In the genomic region with DNA sequence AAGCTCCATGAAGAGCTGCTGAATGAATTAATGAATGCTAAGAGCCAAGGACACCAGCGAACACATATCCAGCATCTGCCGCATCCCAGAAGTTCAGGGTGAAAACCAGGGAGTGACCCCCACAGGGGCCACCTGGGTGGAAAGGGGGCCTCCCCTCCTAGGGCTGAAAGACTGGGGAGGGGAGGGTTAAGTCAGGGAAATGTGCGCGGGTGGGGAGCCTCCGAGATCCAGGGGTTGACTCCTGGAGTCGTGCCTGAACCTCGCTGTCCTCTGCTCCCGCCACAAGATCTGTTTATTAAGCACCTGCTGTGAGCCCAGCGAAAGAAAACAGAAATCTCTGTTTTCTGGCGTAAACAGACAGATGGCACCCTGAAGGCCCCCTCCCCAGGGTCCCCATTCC, we compare ENCODE assay signal across 7 cellular contexts. TPM values are rescaled to one million over a fixed set of nuclear protein-coding genes. Genes with fewer than 3 reads are reported as not detected.
DNase-seq lines count a peak whose midpoint lies in the region; ATAC-seq and TF ChIP-seq lines count a peak whose summit lies in the region.
"Not testable (repeated sequence)": the region's sequence is repeated elsewhere in the genome, so short reads cannot be mapped to it uniquely, and the experiment has no call there.

No MANE protein-coding gene starts in this region.

- peak overlapping the region; percentile 82 for H3K4me3 ChIP-seq in GM23248
- peak overlapping the region; percentile 90; the same call in 1 of the 2 replicates for H3K4me3 ChIP-seq in PC-3 (ENCODE audit: low read length)
- H3K4me3 ChIP-seq in foreskin fibroblast (ENCODE audit: low read depth in 1 of 2, low read length in 2 of 2), result peak overlapping the region; percentile 81 to 90
- peak overlapping the region in 1 of 2 donors; percentile 64 for H3K4me3 ChIP-seq in muscle layer of colon (ENCODE audit: low read depth in 1 of 2, low read length in 2 of 2)
- H3K4me3 ChIP-seq in skeletal muscle cell (ENCODE audit: low read depth, low read length), result peak overlapping the region; percentile 75

- peak overlapping the region; percentile 55 for H3K27ac Mint-ChIP-seq in central memory CD8-positive, alpha-beta T cell (ENCODE audit: low read depth)

- H4K20me1 ChIP-seq in GM23248 (ENCODE audit: insufficient read depth); PC-3 (ENCODE audit: low read length): not testable (repeated sequence)

- DNase-seq in GM23248; PC-3; activated T-cell treated with anti-CD3 and anti-CD28 coated beads, Interleukin-2, amount 50 U/mL, for 4 hours; central memory CD8-positive, alpha-beta T cell (ENCODE audit: low spot score in 2 of 2); foreskin fibroblast; skeletal muscle cell (ENCODE audit: low read depth): not testable (repeated sequence)

- CTCF ChIA-PET in PC-3 (lab: Charles Lee), result not testable (repeated sequence)

- H3K9ac ChIP-seq in GM23248, result peak overlapping the region; percentile 81
- not testable (repeated sequence) for H3K9ac ChIP-seq in PC-3 (ENCODE audit: low read length); muscle layer of colon (ENCODE audit: low read length)

- not testable (repeated sequence) for H3F3A ChIP-seq in GM23248 (ENCODE audit: insufficient read depth); PC-3 (ENCODE audit: low read length, unreplicated experiment)

- not testable (repeated sequence) for H3K36me3 ChIP-seq in GM23248 (ENCODE audit: low read depth); PC-3 (ENCODE audit: low read depth, low read length); muscle layer of colon (ENCODE audit: insufficient read depth, low read length)

- 37 to 39% methylated on average over 10 of the region's 10 CpGs for WGBS in GM23248 (ENCODE audit: low coverage in 1 of 2, low lambda C conversion rate in 2 of 2, missing lambda C conversion rate in 2 of 2), 2 experiments

- intact Hi-C loops in PC-3 (cut with micrococcal nuclease), result not testable (repeated sequence)

- H3K27ac ChIP-seq in GM23248; PC-3 (ENCODE audit: low read length): not testable (repeated sequence)
- H3K27ac ChIP-seq in muscle layer of colon (ENCODE audit: low read depth, low read length), result peak overlapping the region; percentile 42

- H3K4me1 ChIP-seq in GM23248 (ENCODE audit: insufficient read depth); PC-3 (ENCODE audit: insufficient read depth, low read length); muscle layer of colon (ENCODE audit: insufficient read depth, low read length): not testable (repeated sequence)

- not testable (repeated sequence) for H3K36me3 Mint-ChIP-seq in activated T-cell treated with anti-CD3 and anti-CD28 coated beads, Interleukin-2, amount 50 U/mL, for 4 hours (ENCODE audit: insufficient read depth); central memory CD8-positive, alpha-beta T cell (ENCODE audit: insufficient read depth)

- H3K4me1 Mint-ChIP-seq in activated T-cell treated with anti-CD3 and anti-CD28 coated beads, Interleukin-2, amount 50 U/mL, for 4 hours (ENCODE audit: low read depth), result not testable (repeated sequence)
- peaks cover 25% of the 10 kb centered on the region for H3K4me1 Mint-ChIP-seq in central memory CD8-positive, alpha-beta T cell

- POLR2A ChIA-PET in PC-3 (lab: Charles Lee; ENCODE audit: unreplicated experiment), result interaction anchor here (0.5 kb wide), 1 partner anchor 15 kb away, joined by 3 read pairs; no protein-coding TSS in a partner anchor

- not testable (repeated sequence) for ATAC-seq in PC-3; activated T-cell treated with anti-CD3 and anti-CD28 coated beads, Interleukin-2, amount 50 U/mL, for 4 hours; central memory CD8-positive, alpha-beta T cell (replicated peaks; ENCODE audit: extremely low read depth, poor library complexity, severe bottlenecking)

- H3K9me2 ChIP-seq in GM23248 (ENCODE audit: insufficient read depth); PC-3 (replicated peaks; ENCODE audit: low read length): not testable (repeated sequence)

- H3K79me2 ChIP-seq in GM23248 (ENCODE audit: insufficient read depth); PC-3 (ENCODE audit: low read length): not testable (repeated sequence)

- not testable (repeated sequence) for H3K27me3 ChIP-seq in GM23248 (replicated peaks; ENCODE audit: insufficient read depth); PC-3 (ENCODE audit: low read length); muscle layer of colon (ENCODE audit: control insufficient read depth in 1 of 2, insufficient read depth in 2 of 2, low read length in 2 of 2)

- TF ChIP-seq CTCF in PC-3 (conservative IDR thresholded peaks at IDR 0.05; ENCODE audit: low read depth, low read length); foreskin fibroblast (IDR thresholded peaks at IDR 0.05; ENCODE audit: low read depth, low read length): not testable (repeated sequence)

- peak overlapping the region; percentile 95 for H2AFZ ChIP-seq in GM23248
- H2AFZ ChIP-seq in PC-3 (ENCODE audit: low read length), result not testable (repeated sequence)

- not testable (repeated sequence) for H3K9me3 Mint-ChIP-seq in activated T-cell treated with anti-CD3 and anti-CD28 coated beads, Interleukin-2, amount 50 U/mL, for 4 hours; central memory CD8-positive, alpha-beta T cell

- H3K4me2 ChIP-seq in GM23248 (ENCODE audit: unreplicated experiment) (peak overlapping the region; percentile 82), PC-3 (ENCODE audit: low read length) (peak overlapping the region; percentile 100)

- peak overlapping the region; percentile 79 for H3K4me3 Mint-ChIP-seq in activated T-cell treated with anti-CD3 and anti-CD28 coated beads, Interleukin-2, amount 50 U/mL, for 4 hours
- peak overlapping the region; percentile 93 for H3K4me3 Mint-ChIP-seq in central memory CD8-positive, alpha-beta T cell

- in situ Hi-C loops in GM23248 (cut with MboI), result not testable (repeated sequence)

- H3K9me3 ChIP-seq in GM23248 (ENCODE audit: low read depth); PC-3 (ENCODE audit: low read length); muscle layer of colon (ENCODE audit: low read length): not testable (repeated sequence)

- not testable (repeated sequence) for H3K27me3 Mint-ChIP-seq in activated T-cell treated with anti-CD3 and anti-CD28 coated beads, Interleukin-2, amount 50 U/mL, for 4 hours (ENCODE audit: low read depth); central memory CD8-positive, alpha-beta T cell

- TSS peak; percentile 31 for BruUV-seq in PC-3 (replicated peaks; lab: Mats Ljungman, UMichigan)

RNA-seq across cellular contexts. Expression of a gene that starts 16.0 kb away (rescaled TPM):
- total RNA-seq in GM23248 (2014; rRNA removed; shearing (Covaris generic)), result under 0.01 TPM in 1 of 2 replicates, not detected in the other
- polyA plus RNA-seq in GM23248 (2016; fragmentation: Nextera tagmentation; extraction: Ambion mirVana), result not detected in 2 replicates
- total RNA-seq in PC-3 (2014; rRNA removed), result under 0.01 TPM in 2 replicates
- total RNA-seq in activated T-cell treated with anti-CD3 and anti-CD28 coated beads, Interleukin-2, amount 50 U/mL, for 4 hours, result 1,000 to 10,000 TPM; 1,321 to 1,622 (median 1,616) TPM

RNA-seq across cellular contexts. Expression of a gene that starts 57.5 kb away (rescaled TPM):
- 112 and 117 TPM in 2 replicates for total RNA-seq in GM23248 (2014; rRNA removed; shearing (Covaris generic))
- 102 and 106 TPM in 2 replicates for polyA plus RNA-seq in GM23248 (2016; fragmentation: Nextera tagmentation; extraction: Ambion mirVana)
- total RNA-seq in PC-3 (2014; rRNA removed), result 65.0 and 70.0 TPM in 2 replicates
- total RNA-seq in activated T-cell treated with anti-CD3 and anti-CD28 coated beads, Interleukin-2, amount 50 U/mL, for 4 hours, result 10 to 100 TPM; 63.5 to 71.6 (median 64.8) TPM

Comparison
In these comparisons a context has a peak if more than half of its experiments do, and no peak if none do; other contexts are left out.
1. RNA of a gene that starts 16.0 kb away (total RNA-seq): 1,321 to 1,622 TPM in activated T-cell treated with anti-CD3 and anti-CD28 coated beads, Interleukin-2, amount 50 U/mL, for 4 hours; under 0.01 TPM in GM23248 and under 0.01 TPM in PC-3; every median in the first group is over 1,000 times any median in the second.